ENCODE assay signal across 21 cellular contexts in the genomic region with DNA sequence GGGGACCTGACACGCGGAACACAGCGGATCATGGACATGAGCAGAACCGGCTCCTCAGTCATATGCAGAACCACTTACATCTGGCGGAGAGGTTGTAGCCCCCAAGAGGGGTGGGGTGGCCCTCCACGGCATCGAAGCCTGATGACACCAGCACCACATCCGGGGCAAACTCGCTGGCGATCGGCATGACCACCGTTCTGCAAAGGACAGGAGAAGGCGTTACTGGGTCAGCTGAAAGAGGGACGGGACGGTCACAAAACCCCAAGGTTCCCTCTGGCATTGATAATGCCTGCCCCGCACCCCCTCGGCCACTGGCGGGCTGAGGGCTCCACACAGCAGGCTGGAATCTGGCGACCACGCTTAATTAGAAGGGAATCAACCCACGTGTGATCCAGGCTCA.
"Had no signal": no experiment of that assay in that cellular context is flagged by ENCODE, and none has a peak within 500 bp of the region (broad histone marks: within the 10 kb centered on the region; RNA-seq: fewer than 3 reads in every experiment).

No MANE protein-coding gene starts in this region.

- ATAC-seq: K562 had no signal

- H3K9ac ChIP-seq: KMS-11, SK-N-SH had no signal

- H3K9me3 Mint-ChIP-seq: IgD-negative memory B cell had no signal

- H3K27ac ChIP-seq: HL-60, KMS-11 had no signal

- H3K9me3 ChIP-seq: SK-N-SH had no signal

- H3K4me3 Mint-ChIP-seq: IgD-negative memory B cell had no signal

- H3K27me3 Mint-ChIP-seq: IgD-negative memory B cell had no signal

- H3K27ac Mint-ChIP-seq: IgD-negative memory B cell had no signal

- H3K4me3 ChIP-seq: K562 had no signal

- H3K4me2 ChIP-seq: KMS-11, SK-N-SH had no signal

- DNase-seq: NCI-H1092, NCI-H1105 treated with DMSO at 0.1 percent for 48 hours, NCI-H1417 treated with DMSO at 0.1 percent for 48 hours, NCI-H146, NCI-H1694 treated with DMSO at 0.1 percent for 48 hours, NCI-H1930, NCI-H2081, NCI-H2107, NCI-H226, NCI-H446, NCI-H510A, NCI-H524 treated with DMSO at 0.1 percent for 48 hours, NCI-H69, NCI-H774, Right ventricle myocardium superior, RPMI8226, SK-N-SH had no signal

- H3K4me1 Mint-ChIP-seq: IgD-negative memory B cell had no signal

- H3K36me3 Mint-ChIP-seq: IgD-negative memory B cell had no signal
